In the genomic region with DNA sequence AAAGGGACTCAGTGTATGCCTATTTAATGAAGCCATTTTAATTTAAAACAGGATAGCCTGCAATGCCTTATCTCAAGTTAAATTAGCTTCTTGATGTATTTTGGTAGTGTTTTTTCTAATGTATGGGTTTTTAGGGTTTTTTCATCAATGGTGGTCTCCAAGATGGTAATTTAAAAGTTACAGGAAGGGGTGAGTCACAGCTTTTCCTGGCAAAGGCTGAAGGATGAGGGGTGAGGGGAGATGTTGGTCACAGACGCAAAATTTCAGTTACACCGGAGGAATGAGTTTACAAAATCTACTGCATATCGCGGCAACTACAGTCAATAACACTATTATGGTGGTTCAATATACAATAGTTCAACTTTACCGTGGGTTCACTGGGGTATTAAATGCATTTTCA, we compare ENCODE assay signal across 21 cellular contexts. TPM values are rescaled to one million over a fixed set of nuclear protein-coding genes. Genes with fewer than 3 reads are reported as not detected.
"Had no signal": no experiment of that assay in that cellular context is flagged by ENCODE, and none has a peak within 500 bp of the region (broad histone marks: within the 10 kb centered on the region; RNA-seq: fewer than 3 reads in every experiment).

No MANE protein-coding gene starts in this region.

- H3K4me3 ChIP-seq: body of pancreas, gastrocnemius medialis, left ventricle myocardium inferior, thyroid gland had no signal

- H3K9ac ChIP-seq: parathyroid adenoma had no signal

- H3K36me3 ChIP-seq: gastrocnemius medialis, left ventricle myocardium inferior, neutrophil, thyroid gland had no signal

- H2AFZ ChIP-seq: parathyroid adenoma had no signal

- H3K4me1 ChIP-seq: body of pancreas, gastrocnemius medialis, left ventricle myocardium inferior, parathyroid adenoma, thyroid gland had no signal

- H3K27me3 ChIP-seq: body of pancreas, gastrocnemius medialis, neutrophil, thyroid gland had no signal

- H3K79me2 ChIP-seq: parathyroid adenoma had no signal

- H3K27ac ChIP-seq: body of pancreas, left ventricle myocardium inferior, neutrophil, parathyroid adenoma, thyroid gland had no signal

- H3K9me3 ChIP-seq: body of pancreas, gastrocnemius medialis, neutrophil, thyroid gland had no signal

- DNase-seq: activated CD4-positive, alpha-beta T cell treated with anti-CD3 and anti-CD28 coated beads for 1 hour; activated CD4-positive, alpha-beta T cell treated with anti-CD3 and anti-CD28 coated beads, Interleukin-2, amount 50 U/mL, for 1 hour; activated CD8-positive, alpha-beta memory T cell treated with anti-CD3 and anti-CD28 coated beads, Interleukin-2, amount 50 U/mL, for 4 hours; activated naive CD4-positive, alpha-beta T cell treated with anti-CD3 and anti-CD28 coated beads for 36 hours; activated naive CD8-positive, alpha-beta T cell treated with anti-CD3 and anti-CD28 coated beads, Interleukin-2, amount 10 ng/mL, durations not matched to agents 7 days and 5 days; activated T-cell treated with anti-CD3 and anti-CD28 coated beads, Interleukin-2, amount 50 U/mL, for 48 hours; amniotic stem cell; body of pancreas; effector memory CD4-positive, alpha-beta T cell; gastrocnemius medialis; hypothalamus; left ventricle myocardium inferior; naive thymus-derived CD8-positive, alpha-beta T cell; right cardiac atrium; stimulated activated CD4-positive, alpha-beta T cell treated with anti-CD3 and anti-CD28 coated beads, Interleukin-12 subunit alpha, Interleukin-12 subunit beta, amount 100 ng/mL, for 4 hours; stimulated activated CD4-positive, alpha-beta T cell treated with anti-CD3 and anti-CD28 coated beads, Interleukin-4, amount 100 ng/mL, for 4 hours; substantia nigra; T-helper 1 cell; thyroid gland had no signal

RNA-seq across cellular contexts. Expression of a gene that starts 31.6 kb away (rescaled TPM):
- polyA plus RNA-seq: naive thymus-derived CD8-positive, alpha-beta T cell had no signal
